In the genomic region with DNA sequence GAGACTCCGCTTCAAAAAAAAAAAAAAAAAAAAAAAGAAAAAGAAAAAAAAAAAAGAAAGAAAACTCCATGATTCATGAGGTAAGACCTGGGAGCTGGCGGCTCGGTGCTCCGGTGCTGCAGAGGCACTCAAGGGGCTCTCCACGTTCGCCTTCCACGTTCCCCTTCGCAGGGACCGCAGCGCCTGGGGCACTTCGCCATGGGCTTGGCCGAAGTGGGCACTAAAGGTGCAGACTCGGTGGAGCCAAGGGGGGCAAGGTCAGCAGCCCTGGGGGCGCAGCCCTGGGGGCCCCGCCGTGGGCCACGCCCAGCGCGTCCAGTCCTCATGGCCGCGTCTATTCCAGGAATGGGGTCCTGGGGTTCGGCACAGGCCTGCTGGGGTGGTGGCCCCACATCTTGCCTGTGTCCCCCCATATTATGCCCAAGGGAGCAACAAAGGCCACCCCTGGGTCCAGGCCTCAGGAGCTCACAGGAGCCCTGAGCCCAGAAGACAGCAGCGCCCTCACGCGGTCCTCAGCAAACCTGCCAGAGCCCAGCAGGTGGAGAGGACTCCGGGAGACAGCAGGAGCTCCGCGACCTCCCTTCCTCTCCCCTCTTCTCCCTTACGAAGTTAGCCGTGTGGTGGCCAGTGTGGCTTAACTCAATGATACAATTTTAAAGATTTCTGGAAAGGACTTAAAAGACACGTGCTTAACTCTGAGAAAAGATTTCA, we compare ENCODE assay signal across 1 cellular context.
TF ChIP-seq lines count a peak whose summit lies in the region.

No MANE protein-coding gene starts in this region.

TF ChIP-seq in H1, 55 proteins besides CTCF, POLR2A, EP300 and RAD21:
- TF ChIP-seq FOSL1 (IDR thresholded peaks at IDR 0.05; ENCODE audit: insufficient read depth, low read depth, low read length): no peak
TF ChIP-seq in H1: peak in this region for 0.
